In the genomic region with DNA sequence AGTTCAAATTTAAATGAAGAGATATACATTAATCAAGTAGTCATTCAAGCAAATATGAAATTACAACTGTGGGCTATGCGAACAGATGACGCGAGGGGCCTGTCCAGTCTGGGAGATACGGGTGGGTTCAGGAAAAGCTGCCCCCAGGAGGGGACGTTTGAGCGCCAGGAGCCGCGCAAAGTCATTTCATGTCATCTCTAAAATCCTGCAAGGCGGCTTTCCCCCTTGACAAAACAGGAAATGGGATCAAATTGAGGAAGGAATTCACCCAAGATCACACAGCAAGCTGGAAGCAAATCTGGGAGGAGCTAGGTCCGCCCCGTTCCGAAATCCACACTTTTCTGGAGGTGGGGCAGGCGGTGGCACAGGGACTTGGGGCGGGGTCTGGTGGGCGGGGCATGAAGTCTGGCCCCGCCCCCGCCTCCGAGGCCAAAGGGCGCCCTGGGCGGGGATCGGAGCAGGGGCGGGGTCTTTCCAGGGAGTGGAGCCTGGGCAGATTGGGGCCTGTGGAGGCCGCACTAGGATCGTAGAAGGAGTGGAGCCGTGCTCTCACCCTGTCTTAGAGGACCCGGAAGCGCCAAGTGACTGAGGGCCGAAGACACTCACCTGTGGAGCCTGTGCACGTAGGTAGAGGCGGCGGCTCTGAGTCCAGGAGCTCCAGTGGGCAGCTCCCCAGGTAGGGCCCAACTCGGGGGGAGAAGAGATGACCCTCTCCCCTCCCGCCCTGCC, we compare ENCODE assay signal across 1 cellular context.
TF ChIP-seq lines count a peak whose summit lies in the region.

A gene with protein sequence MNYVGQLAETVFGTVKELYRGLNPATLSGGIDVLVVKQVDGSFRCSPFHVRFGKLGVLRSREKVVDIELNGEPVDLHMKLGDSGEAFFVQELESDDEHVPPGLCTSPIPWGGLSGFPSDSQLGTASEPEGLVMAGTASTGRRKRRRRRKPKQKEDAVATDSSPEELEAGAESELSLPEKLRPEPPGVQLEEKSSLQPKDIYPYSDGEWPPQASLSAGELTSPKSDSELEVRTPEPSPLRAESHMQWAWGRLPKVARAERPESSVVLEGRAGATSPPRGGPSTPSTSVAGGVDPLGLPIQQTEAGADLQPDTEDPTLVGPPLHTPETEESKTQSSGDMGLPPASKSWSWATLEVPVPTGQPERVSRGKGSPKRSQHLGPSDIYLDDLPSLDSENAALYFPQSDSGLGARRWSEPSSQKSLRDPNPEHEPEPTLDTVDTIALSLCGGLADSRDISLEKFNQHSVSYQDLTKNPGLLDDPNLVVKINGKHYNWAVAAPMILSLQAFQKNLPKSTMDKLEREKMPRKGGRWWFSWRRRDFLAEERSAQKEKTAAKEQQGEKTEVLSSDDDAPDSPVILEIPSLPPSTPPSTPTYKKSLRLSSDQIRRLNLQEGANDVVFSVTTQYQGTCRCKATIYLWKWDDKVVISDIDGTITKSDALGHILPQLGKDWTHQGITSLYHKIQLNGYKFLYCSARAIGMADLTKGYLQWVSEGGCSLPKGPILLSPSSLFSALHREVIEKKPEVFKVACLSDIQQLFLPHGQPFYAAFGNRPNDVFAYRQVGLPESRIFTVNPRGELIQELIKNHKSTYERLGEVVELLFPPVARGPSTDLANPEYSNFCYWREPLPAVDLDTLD (plus strand): TSS at position 495 of the 729 bp plus-strand sequence. CDS start 4,983 bp downstream, outside the sequence.

TF ChIP-seq in HepG2, 621 proteins besides CTCF, POLR2A, EP300 and RAD21 (continued from another document and continues in another):
- TF ChIP-seq SMAD1 (CRISPR knock-in tag; IDR thresholded peaks at IDR 0.05; ENCODE audit: borderline replicate concordance, low read depth) (peak; percentile 43), GABPB1 (CRISPR knock-in tag; IDR thresholded peaks at IDR 0.05) (peak; percentile 72), YEATS4 (CRISPR knock-in tag; IDR thresholded peaks at IDR 0.05; ENCODE audit: borderline replicate concordance) (no peak; the same call in 1 of the 2 replicates), ZNF557 (CRISPR knock-in tag; IDR thresholded peaks at IDR 0.05) (no peak), ZNF782 (CRISPR knock-in tag; IDR thresholded peaks at IDR 0.05; ENCODE audit: borderline replicate concordance) (no peak), ARNTL (CRISPR knock-in tag; IDR thresholded peaks at IDR 0.05) (peak; percentile 29), HNF4A (CRISPR knock-in tag; IDR thresholded peaks at IDR 0.05) (peak; percentile 79), DMAP1 (CRISPR knock-in tag; IDR thresholded peaks at IDR 0.05) (peak; percentile 52; the same call in 1 of the 2 replicates), NKX3-1 (CRISPR knock-in tag; IDR thresholded peaks at IDR 0.05) (no peak), ZNF354B (CRISPR knock-in tag; IDR thresholded peaks at IDR 0.05) (no peak), ZNF350 (CRISPR knock-in tag; IDR thresholded peaks at IDR 0.05; ENCODE audit: borderline replicate concordance, low read depth) (peak; percentile 81), SALL2 (CRISPR knock-in tag; IDR thresholded peaks at IDR 0.05) (peak; percentile 4; the same call in 1 of the 2 replicates), SYNCRIP (IDR thresholded peaks at IDR 0.05; ENCODE audit: insufficient read depth, low read depth, low read length) (no peak), MYNN (CRISPR knock-in tag; IDR thresholded peaks at IDR 0.05; ENCODE audit: low read depth) (0 out of 2 replicates have a peak, but pooled peaks have one; percentile 29), KDM1A (CRISPR knock-in tag; IDR thresholded peaks at IDR 0.05) (0 out of 2 replicates have a peak, but pooled peaks have one; percentile 4), ZNF563 (CRISPR knock-in tag; IDR thresholded peaks at IDR 0.05) (peak; percentile 11; the same call in 1 of the 2 replicates), KDM2A (CRISPR knock-in tag; IDR thresholded peaks at IDR 0.05; ENCODE audit: borderline replicate concordance, low read depth) (peak; percentile 58), ZNF766 (CRISPR knock-in tag; IDR thresholded peaks at IDR 0.05; ENCODE audit: borderline replicate concordance) (no peak; the same call in 1 of the 2 replicates), ZNF670 (CRISPR knock-in tag; IDR thresholded peaks at IDR 0.05; ENCODE audit: borderline replicate concordance) (peak; percentile 94; the same call in 1 of the 2 replicates), ZNF124 (CRISPR knock-in tag; IDR thresholded peaks at IDR 0.05) (peak; percentile 53; the same call in 1 of the 2 replicates), ZNF101 (CRISPR knock-in tag; IDR thresholded peaks at IDR 0.05; ENCODE audit: borderline replicate concordance, low read depth) (no peak), NCOR1 (IDR thresholded peaks at IDR 0.05; ENCODE audit: borderline replicate concordance, low read length) (peak; percentile 43; the same call in 1 of the 2 replicates), SIN3B (IDR thresholded peaks at IDR 0.05; ENCODE audit: low read length) (0 out of 2 replicates have a peak, but pooled peaks have one; percentile 3), ARNT2 (CRISPR knock-in tag; IDR thresholded peaks at IDR 0.05; ENCODE audit: low read depth) (0 out of 2 replicates have a peak, but pooled peaks have one; percentile 63), MEIS2 (CRISPR knock-in tag; IDR thresholded peaks at IDR 0.05) (no peak), ZSCAN29 (CRISPR knock-in tag; conservative IDR thresholded peaks at IDR 0.05) (peak; percentile 57; the same call in 1 of the 2 replicates), CC2D1A (CRISPR knock-in tag; IDR thresholded peaks at IDR 0.05) (no peak), ZNF335 (CRISPR knock-in tag; IDR thresholded peaks at IDR 0.05) (peak; percentile 71; the same call in 1 of the 2 replicates), KLF12 (CRISPR knock-in tag; IDR thresholded peaks at IDR 0.05; ENCODE audit: borderline replicate concordance) (peak; percentile 67; the same call in 1 of the 2 replicates), ZNF264 (CRISPR knock-in tag; IDR thresholded peaks at IDR 0.05) (no peak; the same call in 1 of the 2 replicates)
- TF ChIP-seq, protein P1, sequence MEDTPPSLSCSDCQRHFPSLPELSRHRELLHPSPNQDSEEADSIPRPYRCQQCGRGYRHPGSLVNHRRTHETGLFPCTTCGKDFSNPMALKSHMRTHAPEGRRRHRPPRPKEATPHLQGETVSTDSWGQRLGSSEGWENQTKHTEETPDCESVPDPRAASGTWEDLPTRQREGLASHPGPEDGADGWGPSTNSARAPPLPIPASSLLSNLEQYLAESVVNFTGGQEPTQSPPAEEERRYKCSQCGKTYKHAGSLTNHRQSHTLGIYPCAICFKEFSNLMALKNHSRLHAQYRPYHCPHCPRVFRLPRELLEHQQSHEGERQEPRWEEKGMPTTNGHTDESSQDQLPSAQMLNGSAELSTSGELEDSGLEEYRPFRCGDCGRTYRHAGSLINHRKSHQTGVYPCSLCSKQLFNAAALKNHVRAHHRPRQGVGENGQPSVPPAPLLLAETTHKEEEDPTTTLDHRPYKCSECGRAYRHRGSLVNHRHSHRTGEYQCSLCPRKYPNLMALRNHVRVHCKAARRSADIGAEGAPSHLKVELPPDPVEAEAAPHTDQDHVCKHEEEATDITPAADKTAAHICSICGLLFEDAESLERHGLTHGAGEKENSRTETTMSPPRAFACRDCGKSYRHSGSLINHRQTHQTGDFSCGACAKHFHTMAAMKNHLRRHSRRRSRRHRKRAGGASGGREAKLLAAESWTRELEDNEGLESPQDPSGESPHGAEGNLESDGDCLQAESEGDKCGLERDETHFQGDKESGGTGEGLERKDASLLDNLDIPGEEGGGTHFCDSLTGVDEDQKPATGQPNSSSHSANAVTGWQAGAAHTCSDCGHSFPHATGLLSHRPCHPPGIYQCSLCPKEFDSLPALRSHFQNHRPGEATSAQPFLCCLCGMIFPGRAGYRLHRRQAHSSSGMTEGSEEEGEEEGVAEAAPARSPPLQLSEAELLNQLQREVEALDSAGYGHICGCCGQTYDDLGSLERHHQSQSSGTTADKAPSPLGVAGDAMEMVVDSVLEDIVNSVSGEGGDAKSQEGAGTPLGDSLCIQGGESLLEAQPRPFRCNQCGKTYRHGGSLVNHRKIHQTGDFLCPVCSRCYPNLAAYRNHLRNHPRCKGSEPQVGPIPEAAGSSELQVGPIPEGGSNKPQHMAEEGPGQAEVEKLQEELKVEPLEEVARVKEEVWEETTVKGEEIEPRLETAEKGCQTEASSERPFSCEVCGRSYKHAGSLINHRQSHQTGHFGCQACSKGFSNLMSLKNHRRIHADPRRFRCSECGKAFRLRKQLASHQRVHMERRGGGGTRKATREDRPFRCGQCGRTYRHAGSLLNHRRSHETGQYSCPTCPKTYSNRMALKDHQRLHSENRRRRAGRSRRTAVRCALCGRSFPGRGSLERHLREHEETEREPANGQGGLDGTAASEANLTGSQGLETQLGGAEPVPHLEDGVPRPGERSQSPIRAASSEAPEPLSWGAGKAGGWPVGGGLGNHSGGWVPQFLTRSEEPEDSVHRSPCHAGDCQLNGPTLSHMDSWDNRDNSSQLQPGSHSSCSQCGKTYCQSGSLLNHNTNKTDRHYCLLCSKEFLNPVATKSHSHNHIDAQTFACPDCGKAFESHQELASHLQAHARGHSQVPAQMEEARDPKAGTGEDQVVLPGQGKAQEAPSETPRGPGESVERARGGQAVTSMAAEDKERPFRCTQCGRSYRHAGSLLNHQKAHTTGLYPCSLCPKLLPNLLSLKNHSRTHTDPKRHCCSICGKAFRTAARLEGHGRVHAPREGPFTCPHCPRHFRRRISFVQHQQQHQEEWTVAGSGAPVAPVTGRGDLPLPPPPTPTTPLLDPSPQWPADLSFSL (CRISPR knock-in tag; IDR thresholded peaks at IDR 0.05) = 0 out of 2 replicates have a peak, but pooled peaks have one; percentile 40
- TF ChIP-seq, protein P2, sequence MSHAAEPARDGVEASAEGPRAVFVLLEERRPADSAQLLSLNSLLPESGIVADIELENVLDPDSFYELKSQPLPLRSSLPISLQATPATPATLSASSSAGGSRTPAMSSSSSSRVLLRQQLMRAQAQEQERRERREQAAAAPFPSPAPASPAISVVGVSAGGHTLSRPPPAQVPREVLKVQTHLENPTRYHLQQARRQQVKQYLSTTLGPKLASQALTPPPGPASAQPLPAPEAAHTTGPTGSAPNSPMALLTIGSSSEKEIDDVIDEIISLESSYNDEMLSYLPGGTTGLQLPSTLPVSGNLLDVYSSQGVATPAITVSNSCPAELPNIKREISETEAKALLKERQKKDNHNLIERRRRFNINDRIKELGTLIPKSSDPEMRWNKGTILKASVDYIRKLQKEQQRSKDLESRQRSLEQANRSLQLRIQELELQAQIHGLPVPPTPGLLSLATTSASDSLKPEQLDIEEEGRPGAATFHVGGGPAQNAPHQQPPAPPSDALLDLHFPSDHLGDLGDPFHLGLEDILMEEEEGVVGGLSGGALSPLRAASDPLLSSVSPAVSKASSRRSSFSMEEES (CRISPR knock-in tag; IDR thresholded peaks at IDR 0.05) = peak; percentile 16; the same call in 1 of the 2 replicates
- TF ChIP-seq, protein P3, sequence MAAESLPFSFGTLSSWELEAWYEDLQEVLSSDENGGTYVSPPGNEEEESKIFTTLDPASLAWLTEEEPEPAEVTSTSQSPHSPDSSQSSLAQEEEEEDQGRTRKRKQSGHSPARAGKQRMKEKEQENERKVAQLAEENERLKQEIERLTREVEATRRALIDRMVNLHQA (CRISPR knock-in tag; IDR thresholded peaks at IDR 0.05) = no peak
- TF ChIP-seq, protein P4, sequence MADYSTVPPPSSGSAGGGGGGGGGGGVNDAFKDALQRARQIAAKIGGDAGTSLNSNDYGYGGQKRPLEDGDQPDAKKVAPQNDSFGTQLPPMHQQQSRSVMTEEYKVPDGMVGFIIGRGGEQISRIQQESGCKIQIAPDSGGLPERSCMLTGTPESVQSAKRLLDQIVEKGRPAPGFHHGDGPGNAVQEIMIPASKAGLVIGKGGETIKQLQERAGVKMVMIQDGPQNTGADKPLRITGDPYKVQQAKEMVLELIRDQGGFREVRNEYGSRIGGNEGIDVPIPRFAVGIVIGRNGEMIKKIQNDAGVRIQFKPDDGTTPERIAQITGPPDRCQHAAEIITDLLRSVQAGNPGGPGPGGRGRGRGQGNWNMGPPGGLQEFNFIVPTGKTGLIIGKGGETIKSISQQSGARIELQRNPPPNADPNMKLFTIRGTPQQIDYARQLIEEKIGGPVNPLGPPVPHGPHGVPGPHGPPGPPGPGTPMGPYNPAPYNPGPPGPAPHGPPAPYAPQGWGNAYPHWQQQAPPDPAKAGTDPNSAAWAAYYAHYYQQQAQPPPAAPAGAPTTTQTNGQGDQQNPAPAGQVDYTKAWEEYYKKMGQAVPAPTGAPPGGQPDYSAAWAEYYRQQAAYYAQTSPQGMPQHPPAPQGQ (CRISPR knock-in tag; IDR thresholded peaks at IDR 0.05; ENCODE audit: borderline replicate concordance) = no peak
- TF ChIP-seq, protein P5, sequence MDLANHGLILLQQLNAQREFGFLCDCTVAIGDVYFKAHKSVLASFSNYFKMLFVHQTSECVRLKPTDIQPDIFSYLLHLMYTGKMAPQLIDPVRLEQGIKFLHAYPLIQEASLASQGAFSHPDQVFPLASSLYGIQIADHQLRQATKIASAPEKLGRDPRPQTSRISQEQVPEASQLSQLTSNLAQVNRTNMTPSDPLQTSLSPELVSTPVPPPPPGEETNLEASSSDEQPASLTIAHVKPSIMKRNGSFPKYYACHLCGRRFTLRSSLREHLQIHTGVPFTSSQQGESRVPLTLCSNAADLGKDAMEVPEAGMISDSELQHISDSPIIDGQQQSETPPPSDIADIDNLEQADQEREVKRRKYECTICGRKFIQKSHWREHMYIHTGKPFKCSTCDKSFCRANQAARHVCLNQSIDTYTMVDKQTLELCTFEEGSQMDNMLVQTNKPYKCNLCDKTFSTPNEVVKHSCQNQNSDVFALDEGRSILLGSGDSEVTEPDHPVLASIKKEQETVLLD (CRISPR knock-in tag; IDR thresholded peaks at IDR 0.05; ENCODE audit: low read depth) = no peak
- TF ChIP-seq, protein P6, sequence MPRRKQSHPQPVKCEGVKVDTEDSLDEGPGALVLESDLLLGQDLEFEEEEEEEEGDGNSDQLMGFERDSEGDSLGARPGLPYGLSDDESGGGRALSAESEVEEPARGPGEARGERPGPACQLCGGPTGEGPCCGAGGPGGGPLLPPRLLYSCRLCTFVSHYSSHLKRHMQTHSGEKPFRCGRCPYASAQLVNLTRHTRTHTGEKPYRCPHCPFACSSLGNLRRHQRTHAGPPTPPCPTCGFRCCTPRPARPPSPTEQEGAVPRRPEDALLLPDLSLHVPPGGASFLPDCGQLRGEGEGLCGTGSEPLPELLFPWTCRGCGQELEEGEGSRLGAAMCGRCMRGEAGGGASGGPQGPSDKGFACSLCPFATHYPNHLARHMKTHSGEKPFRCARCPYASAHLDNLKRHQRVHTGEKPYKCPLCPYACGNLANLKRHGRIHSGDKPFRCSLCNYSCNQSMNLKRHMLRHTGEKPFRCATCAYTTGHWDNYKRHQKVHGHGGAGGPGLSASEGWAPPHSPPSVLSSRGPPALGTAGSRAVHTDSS (CRISPR knock-in tag; conservative IDR thresholded peaks at IDR 0.05) = no peak
- TF ChIP-seq, protein P7, sequence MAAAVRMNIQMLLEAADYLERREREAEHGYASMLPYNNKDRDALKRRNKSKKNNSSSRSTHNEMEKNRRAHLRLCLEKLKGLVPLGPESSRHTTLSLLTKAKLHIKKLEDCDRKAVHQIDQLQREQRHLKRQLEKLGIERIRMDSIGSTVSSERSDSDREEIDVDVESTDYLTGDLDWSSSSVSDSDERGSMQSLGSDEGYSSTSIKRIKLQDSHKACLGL (CRISPR knock-in tag; IDR thresholded peaks at IDR 0.05) = no peak
- TF ChIP-seq, protein P8, sequence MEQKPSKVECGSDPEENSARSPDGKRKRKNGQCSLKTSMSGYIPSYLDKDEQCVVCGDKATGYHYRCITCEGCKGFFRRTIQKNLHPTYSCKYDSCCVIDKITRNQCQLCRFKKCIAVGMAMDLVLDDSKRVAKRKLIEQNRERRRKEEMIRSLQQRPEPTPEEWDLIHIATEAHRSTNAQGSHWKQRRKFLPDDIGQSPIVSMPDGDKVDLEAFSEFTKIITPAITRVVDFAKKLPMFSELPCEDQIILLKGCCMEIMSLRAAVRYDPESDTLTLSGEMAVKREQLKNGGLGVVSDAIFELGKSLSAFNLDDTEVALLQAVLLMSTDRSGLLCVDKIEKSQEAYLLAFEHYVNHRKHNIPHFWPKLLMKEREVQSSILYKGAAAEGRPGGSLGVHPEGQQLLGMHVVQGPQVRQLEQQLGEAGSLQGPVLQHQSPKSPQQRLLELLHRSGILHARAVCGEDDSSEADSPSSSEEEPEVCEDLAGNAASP (CRISPR knock-in tag; IDR thresholded peaks at IDR 0.05; ENCODE audit: borderline replicate concordance) = 0 out of 2 replicates have a peak, but pooled peaks have one; percentile 21
